Comparison of ENCODE assay signal across 13 cellular contexts in genomic region chr2:181376442-181376841, GRCh38.
"Had no signal": no experiment of that assay in that cellular context is flagged by ENCODE, and none has a peak within 500 bp of the region (broad histone marks: within the 10 kb centered on the region; RNA-seq: fewer than 3 reads in every experiment).

No MANE protein-coding gene starts in this region.

- ATAC-seq: activated CD4-positive, alpha-beta T cell treated with anti-CD3 and anti-CD28 coated beads for 36 hours; heart left ventricle; stimulated activated naive CD8-positive, alpha-beta T cell treated with anti-CD3 and anti-CD28 coated beads, Interleukin-15, Interleukin-2, amounts not matched to agents 100 U/mL and 50 U/mL, for 24 hours; upper lobe of right lung had no signal

- H3K27ac Mint-ChIP-seq: activated CD4-positive, alpha-beta memory T cell treated with anti-CD3 and anti-CD28 coated beads, Interleukin-2, amount 10 ng/mL, durations not matched to agents 7 days and 5 days; activated CD4-positive, alpha-beta T cell treated with anti-CD3 and anti-CD28 coated beads for 36 hours had no signal

- H3K27me3 ChIP-seq: ascending aorta, heart left ventricle, ovary, sigmoid colon, upper lobe of right lung had no signal

- H3K27me3 Mint-ChIP-seq: activated CD4-positive, alpha-beta memory T cell treated with anti-CD3 and anti-CD28 coated beads, Interleukin-2, amount 10 ng/mL, durations not matched to agents 7 days and 5 days; activated CD4-positive, alpha-beta T cell treated with anti-CD3 and anti-CD28 coated beads for 36 hours had no signal

- H3K27ac ChIP-seq: ascending aorta, heart left ventricle, ovary, sigmoid colon, upper lobe of right lung, VCaP had no signal

- H3K4me3 ChIP-seq: ascending aorta, heart left ventricle, ovary, sigmoid colon, upper lobe of right lung had no signal

- H3K4me3 Mint-ChIP-seq: activated CD4-positive, alpha-beta memory T cell treated with anti-CD3 and anti-CD28 coated beads, Interleukin-2, amount 10 ng/mL, durations not matched to agents 7 days and 5 days; activated CD4-positive, alpha-beta T cell treated with anti-CD3 and anti-CD28 coated beads for 36 hours had no signal

- H3K4me1 ChIP-seq: ascending aorta had no signal

- H3K9me3 ChIP-seq: ascending aorta, heart left ventricle, ovary, sigmoid colon, upper lobe of right lung had no signal

- DNase-seq: activated CD4-positive, alpha-beta memory T cell treated with anti-CD3 and anti-CD28 coated beads, Interleukin-2, amount 10 ng/mL, durations not matched to agents 7 days and 5 days; activated CD4-positive, alpha-beta T cell treated with anti-CD3 and anti-CD28 coated beads for 36 hours; foreskin melanocyte; heart left ventricle; mesenchymal stem cell; ovary; sigmoid colon; stimulated activated CD4-positive, alpha-beta T cell treated with anti-CD3 and anti-CD28 coated beads, Interleukin-2, amount 100 ng/mL, for 48 hours; stimulated activated naive CD8-positive, alpha-beta T cell treated with anti-CD3 and anti-CD28 coated beads, Interleukin-15, Interleukin-2, amounts not matched to agents 100 U/mL and 50 U/mL, for 24 hours; T-helper 9 cell; upper lobe of right lung had no signal

- H3K9me3 Mint-ChIP-seq: activated CD4-positive, alpha-beta memory T cell treated with anti-CD3 and anti-CD28 coated beads, Interleukin-2, amount 10 ng/mL, durations not matched to agents 7 days and 5 days had no signal

- H3K36me3 ChIP-seq: ascending aorta, heart left ventricle, ovary, sigmoid colon, upper lobe of right lung had no signal
